In genomic region chr17:5915337-5915736, GRCh38 we compare ENCODE assay signal across 26 cellular contexts.
"Had no signal": no experiment of that assay in that cellular context is flagged by ENCODE, and none has a peak within 500 bp of the region (broad histone marks: within the 10 kb centered on the region; RNA-seq: fewer than 3 reads in every experiment).

No MANE protein-coding gene starts in this region.

- H2AFZ ChIP-seq: neural progenitor cell had no signal

- H3K36me3 ChIP-seq: esophagus muscularis mucosa, heart right ventricle, neural progenitor cell, prostate gland, thoracic aorta, tibial nerve, upper lobe of right lung, uterus had no signal

- FAIRE-seq: colon, endothelial cell of umbilical vein, keratinocyte, small intestine had no signal

- H3K4me2 ChIP-seq: neural progenitor cell had no signal

- DNase-seq: effector CD8-positive, alpha-beta T cell; foreskin keratinocyte; glutamatergic neuron; heart right ventricle; hippocampal formation; immature natural killer cell; mesenchymal stem cell; midbrain; naive thymus-derived CD4-positive, alpha-beta T cell; right cardiac atrium; small intestine; stimulated activated CD4-positive, alpha-beta T cell treated with anti-CD3 and anti-CD28 coated beads, Interleukin-15, amount 100 ng/mL, for 24 hours; stimulated activated CD4-positive, alpha-beta T cell treated with anti-CD3 and anti-CD28 coated beads, Interleukin-2, amount 100 ng/mL, for 48 hours; stimulated activated naive B cell treated with anti-CD40 and anti-IgM and Interleukin-4, amounts not matched to agents 10 μg/mL and 1 μg/mL and 100 μg/mL, for 72 hours; upper lobe of right lung; uterus had no signal

- H3K27ac ChIP-seq: esophagus muscularis mucosa, foreskin keratinocyte, heart right ventricle, neural progenitor cell, prostate gland, thoracic aorta, tibial nerve, upper lobe of right lung, uterus had no signal

- H3K4me1 ChIP-seq: esophagus muscularis mucosa, foreskin keratinocyte, heart right ventricle, prostate gland, tibial nerve, upper lobe of right lung, uterus had no signal

- ATAC-seq: foreskin keratinocyte; heart right ventricle; left lobe of liver; naive thymus-derived CD4-positive, alpha-beta T cell; right cardiac atrium; stimulated activated naive B cell treated with anti-CD40 and anti-IgM and Interleukin-4, amounts not matched to agents 10 μg/mL and 1 μg/mL and 100 μg/mL, for 72 hours; upper lobe of right lung had no signal

- H3K27me3 ChIP-seq: esophagus muscularis mucosa, foreskin keratinocyte, neural progenitor cell, tibial nerve, upper lobe of right lung, uterus had no signal

- H3K9me3 ChIP-seq: esophagus muscularis mucosa, heart right ventricle, prostate gland, thoracic aorta, upper lobe of right lung, uterus had no signal

- H3K9ac ChIP-seq: neural progenitor cell had no signal

- H3K4me3 ChIP-seq: esophagus muscularis mucosa, heart right ventricle, lung, neural progenitor cell, prostate gland, thoracic aorta, tibial nerve, upper lobe of right lung, uterus had no signal
